In the genomic region with DNA sequence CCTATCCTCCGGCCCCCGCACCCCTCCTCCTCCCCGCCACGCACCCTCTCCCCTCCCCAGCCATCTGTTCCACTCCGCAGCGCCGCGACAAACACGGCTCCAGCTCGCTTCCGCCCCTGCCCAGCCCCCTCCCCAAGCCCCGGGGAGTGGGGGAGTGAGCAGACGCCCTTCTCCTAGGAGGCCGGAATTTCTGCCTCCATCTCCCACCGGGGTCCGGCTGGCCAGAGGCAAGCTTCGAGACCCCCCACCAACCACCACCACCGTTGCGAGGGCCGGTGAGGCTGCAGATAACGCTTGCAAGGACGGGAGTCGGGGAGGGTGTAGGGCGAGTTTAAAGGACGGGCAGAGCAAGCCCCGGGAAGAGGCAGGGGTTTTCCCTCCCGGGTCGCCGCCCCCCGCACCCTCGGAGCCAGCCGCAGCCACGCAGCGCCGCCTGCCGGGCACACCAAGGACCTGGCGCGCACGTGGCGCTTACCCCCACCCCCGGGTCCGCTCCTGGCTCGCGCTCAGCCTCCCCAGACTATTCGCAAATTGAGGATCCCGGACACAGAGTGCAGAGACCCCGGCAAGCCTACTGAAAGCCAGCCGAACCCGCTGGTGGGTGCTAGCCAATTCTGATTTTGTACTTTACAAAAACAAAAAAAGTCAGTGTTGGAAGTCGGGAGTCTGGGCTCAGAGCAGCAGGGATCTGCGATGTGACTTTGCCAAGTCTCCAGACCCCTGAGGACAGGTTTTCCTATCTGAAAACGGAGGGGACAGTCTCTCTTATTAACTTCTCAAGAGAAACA, we compare ENCODE assay signal across 8 cellular contexts. TPM values are rescaled to one million over a fixed set of nuclear protein-coding genes. Genes with fewer than 3 reads are reported as not detected.
A peak's percentile ranks its signal among the peaks of the same experiment; 100 is the strongest.
DNase-seq lines count a peak whose midpoint lies in the region; ATAC-seq and TF ChIP-seq lines count a peak whose summit lies in the region.

No MANE protein-coding gene starts in this region.

- ATAC-seq in GM18873 (IDR thresholded peaks at IDR 0.05; ENCODE audit: low FRiP score, unreplicated experiment): no peak

- H3K9me3 ChIP-seq in prostate gland: no peaks in the 10 kb centered on the region

- intact Hi-C loops in prostate gland (cut with DNase I): no loop called here

- H3K4me3 ChIP-seq in ACC112 (ENCODE audit: low read depth, low read length): peak overlapping the region; percentile 72
- H3K4me3 ChIP-seq in fibroblast of pulmonary artery (replicated peaks; ENCODE audit: low read depth, low read length): peak overlapping the region; percentile 48
- H3K4me3 ChIP-seq in prostate gland: peak overlapping the region in 1 of 2 donors; percentile 17

- H3K79me2 ChIP-seq in ACC112 (ENCODE audit: control insufficient read depth, insufficient read depth, low read length, unreplicated experiment): no peaks in the 10 kb centered on the region

- peak; percentile 50 for TF ChIP-seq CTCF in fibroblast of pulmonary artery (IDR thresholded peaks at IDR 0.05; ENCODE audit: low read length, missing control alignments)
- peak; percentile 29 to 77 (median 60) for TF ChIP-seq CTCF in prostate gland (IDR thresholded peaks at IDR 0.05)

- H3K36me3 ChIP-seq in ACC112 (ENCODE audit: insufficient read depth, low read length) (no peaks in the 10 kb centered on the region), prostate gland (no peaks in the 10 kb centered on the region)

- H3K27ac ChIP-seq in ACC112 (ENCODE audit: low read depth, low read length): no peak overlapping the region
- no peak overlapping the region for H3K27ac ChIP-seq in prostate gland

- TF ChIP-seq POLR2A in prostate gland (IDR thresholded peaks at IDR 0.05): no peak

- H3K27me3 ChIP-seq in ACC112 (ENCODE audit: insufficient read depth, low read length): peaks cover 19% of the 10 kb centered on the region
- H3K27me3 ChIP-seq in prostate gland (replicated peaks; ENCODE audit: insufficient read depth): no peaks in the 10 kb centered on the region

- no peaks in the 10 kb centered on the region for H3K4me1 ChIP-seq in ACC112 (ENCODE audit: control insufficient read depth, insufficient read depth, low read length, unreplicated experiment)
- H3K4me1 ChIP-seq in prostate gland (replicated peaks): peaks cover 7% of the 10 kb centered on the region

- H2AFZ ChIP-seq in ACC112 (ENCODE audit: low read length, unreplicated experiment): no peak overlapping the region

- 3% methylated on average over 51 of the region's 52 CpGs for WGBS in prostate gland

- DNase-seq in GM19238 (ENCODE audit: insufficient read length, low spot score) (peak; percentile 71), NCI-H446 (lab: John Stamatoyannopoulos, UW) (peak; percentile 27 to 64), fibroblast of pulmonary artery (ENCODE audit: low read depth) (no peak), prostate gland (ENCODE audit: low spot score) (no peak), 8988T (no peak)
- peak; percentile 71 for DNase-seq in activated T-cell treated with anti-CD3 and anti-CD28 coated beads, Interleukin-2, amount 50 U/mL, for 1 hour

RNA-seq across cellular contexts. Expression of gene RTN4RL2, which starts 22.6 kb away (rescaled TPM):
- total RNA-seq in prostate gland: 1 to 10 TPM in 1 of 2 donors, under 1 TPM in 1; 0.51 to 2.0 TPM

RNA-seq across cellular contexts. Expression of gene SLC43A1, which starts 32.5 kb away (rescaled TPM):
- 10 to 100 TPM; 18.2 to 20.9 TPM for total RNA-seq in prostate gland

RNA-seq across cellular contexts. Expression of gene TIMM10, which starts 47.6 kb away (rescaled TPM):
- 10 to 100 TPM; 35.2 to 44.3 TPM for total RNA-seq in prostate gland

RNA-seq across cellular contexts. Expression of gene SMTNL1, which starts 54.4 kb away (rescaled TPM):
- 1 to 10 TPM in 1 of 2 donors, not detected in 1; 1.4 TPM for total RNA-seq in prostate gland

RNA-seq across cellular contexts. Expression of gene SLC43A3, which starts 56.1 kb away (rescaled TPM):
- total RNA-seq in prostate gland: 10 to 100 TPM; 23.3 to 39.8 TPM

Comparison
In these comparisons a context has a peak if more than half of its experiments do, and no peak if none do; other contexts are left out.
1. DNase-seq: peak in GM19238 (single experiment), NCI-H446 (2 of 2) and activated T-cell treated with anti-CD3 and anti-CD28 coated beads, Interleukin-2, amount 50 U/mL, for 1 hour (single experiment); none in fibroblast of pulmonary artery (single experiment), prostate gland (single experiment) and 8988T (single experiment).